ENCODE assay signal across 1 cellular context in genomic region chr11:127000291-127000968, GRCh38.
TF ChIP-seq lines count a peak whose summit lies in the region.

TSS of gene KIRREL3 (minus strand) at chr11:127000770.

TF ChIP-seq in H1, 55 proteins besides CTCF, POLR2A, EP300 and RAD21 (continued from another document):
- no peak for TF ChIP-seq E2F6 (IDR thresholded peaks at IDR 0.05)
- no peak for TF ChIP-seq HDAC2 (IDR thresholded peaks at IDR 0.05; ENCODE audit: borderline replicate concordance in 1 of 2, low read depth in 2 of 2, low read length in 2 of 2)
- no peak for TF ChIP-seq ATF3 (IDR thresholded peaks at IDR 0.05; ENCODE audit: insufficient read depth, low read depth, low read length)
- peak; percentile 70 for TF ChIP-seq ASH2L (IDR thresholded peaks at IDR 0.05; ENCODE audit: low read length)
- TF ChIP-seq SIRT6 (IDR thresholded peaks at IDR 0.05; ENCODE audit: low read length): no peak
- TF ChIP-seq EZH2 (IDR thresholded peaks at IDR 0.05; ENCODE audit: low read depth, low read length, severe bottlenecking): peak; percentile 85
- no peak for TF ChIP-seq BACH1 (IDR thresholded peaks at IDR 0.05; ENCODE audit: low read length)
- no peak for TF ChIP-seq KDM1A (IDR thresholded peaks at IDR 0.05; ENCODE audit: borderline replicate concordance, low read length)
- no peak for TF ChIP-seq YY1 (IDR thresholded peaks at IDR 0.05; ENCODE audit: low read depth, low read length)
- no peak for TF ChIP-seq RFX5 (IDR thresholded peaks at IDR 0.05; ENCODE audit: borderline replicate concordance, low read depth, low read length)
- no peak for TF ChIP-seq GTF2F1 (IDR thresholded peaks at IDR 0.05; ENCODE audit: borderline replicate concordance, low read depth, low read length)
- TF ChIP-seq SP1 (IDR thresholded peaks at IDR 0.05; ENCODE audit: low read depth, low read length): no peak
- no peak for TF ChIP-seq SRF (IDR thresholded peaks at IDR 0.05; ENCODE audit: low read depth, low read length)
- TF ChIP-seq FOSL1 (IDR thresholded peaks at IDR 0.05; ENCODE audit: insufficient read depth, low read depth, low read length): no peak
- no peak for TF ChIP-seq RXRA (IDR thresholded peaks at IDR 0.05; ENCODE audit: insufficient read depth, low read depth, low read length)
- TF ChIP-seq JUN (IDR thresholded peaks at IDR 0.05; ENCODE audit: low read depth, low read length): no peak
- TF ChIP-seq TAF7 (optimal IDR thresholded peaks at IDR 0.05; ENCODE audit: borderline replicate concordance, low read depth, low read length): no peak
- no peak for TF ChIP-seq POLR2AphosphoS5 (IDR thresholded peaks at IDR 0.05; ENCODE audit: low read depth, low read length)
- TF ChIP-seq JUND (IDR thresholded peaks at IDR 0.05; ENCODE audit: low read length): no peak
- no peak for TF ChIP-seq ZNF274 (IDR thresholded peaks at IDR 0.05; ENCODE audit: borderline replicate concordance, extremely low read depth, low read length)
- no peak for TF ChIP-seq TEAD4 (IDR thresholded peaks at IDR 0.05; ENCODE audit: low read depth, low read length)
- TF ChIP-seq RNF2 (IDR thresholded peaks at IDR 0.05; ENCODE audit: borderline replicate concordance, low read depth, low read length, missing control alignments, poor library complexity, severe bottlenecking): peak; percentile 21
- TF ChIP-seq CBX8 (IDR thresholded peaks at IDR 0.05; ENCODE audit: borderline replicate concordance, low read depth, low read length): no peak
- no peak for TF ChIP-seq USF2 (IDR thresholded peaks at IDR 0.05; ENCODE audit: low read length)
- peak; percentile 18; the same call in 1 of the 2 replicates for TF ChIP-seq TBP (IDR thresholded peaks at IDR 0.05; ENCODE audit: low read depth, low read length)
- TF ChIP-seq SUZ12 (IDR thresholded peaks at IDR 0.05; ENCODE audit: low read length): peak; percentile 89
- TF ChIP-seq TCF12 (IDR thresholded peaks at IDR 0.05; ENCODE audit: low read depth, low read length): no peak
- TF ChIP-seq CBX5 (IDR thresholded peaks at IDR 0.05; ENCODE audit: low read depth, low read length): no peak
- TF ChIP-seq EGR1 (IDR thresholded peaks at IDR 0.05; ENCODE audit: borderline replicate concordance, low read depth, low read length): no peak
- no peak for TF ChIP-seq CHD2 (IDR thresholded peaks at IDR 0.05; ENCODE audit: low read length)
- TF ChIP-seq MAX (IDR thresholded peaks at IDR 0.05): 0 out of 2 replicates have a peak, but pooled peaks have one; percentile 19
- TF ChIP-seq KDM5A (IDR thresholded peaks at IDR 0.05; ENCODE audit: low read length): no peak
- no peak for TF ChIP-seq SIN3A (conservative IDR thresholded peaks at IDR 0.05 in 1 of 2, IDR thresholded peaks at IDR 0.05 in 1 of 2; ENCODE audit: low read depth in 1 of 2, low read length in 2 of 2)
- TF ChIP-seq NANOG (IDR thresholded peaks at IDR 0.05; ENCODE audit: insufficient read depth, low read depth, low read length, poor library complexity, severe bottlenecking): no peak
- no peak for TF ChIP-seq PHF8 (conservative IDR thresholded peaks at IDR 0.05; ENCODE audit: low read depth, low read length)
- TF ChIP-seq SIX5 (IDR thresholded peaks at IDR 0.05; ENCODE audit: low read depth, low read length): no peak
- no peak for TF ChIP-seq SP4 (IDR thresholded peaks at IDR 0.05; ENCODE audit: low read length)
- peak; percentile 52 for TF ChIP-seq KDM4A (IDR thresholded peaks at IDR 0.05; ENCODE audit: low read depth, low read length, severe bottlenecking)
- no peak for TF ChIP-seq HDAC6 (IDR thresholded peaks at IDR 0.05; ENCODE audit: low read depth, low read length)
- no peak for TF ChIP-seq ATF2 (IDR thresholded peaks at IDR 0.05; ENCODE audit: low read length)
- TF ChIP-seq SP2 (IDR thresholded peaks at IDR 0.05; ENCODE audit: low read length): no peak
- no peak for TF ChIP-seq SAP30 (IDR thresholded peaks at IDR 0.05; ENCODE audit: insufficient read depth, insufficient replicate concordance, low read length)
- TF ChIP-seq CTBP2 (IDR thresholded peaks at IDR 0.05; ENCODE audit: borderline replicate concordance, insufficient read depth, insufficient read length, low read length): no peak
- TF ChIP-seq CEBPB (IDR thresholded peaks at IDR 0.05; ENCODE audit: low read depth, low read length): no peak
